In genomic region chr12:108129017-108129812, GRCh38 we compare ENCODE assay signal across 8 cellular contexts. TPM values are rescaled to one million over a fixed set of nuclear protein-coding genes. Genes with fewer than 3 reads are reported as not detected.
A peak's percentile ranks its signal among the peaks of the same experiment; 100 is the strongest.
DNase-seq lines count a peak whose midpoint lies in the region; ATAC-seq and TF ChIP-seq lines count a peak whose summit lies in the region.

WSCD2 (plus strand) TSS chr12:108129288; CDS start chr12:108195833, 66,545 bp downstream.

- peak within 1 kb of the TSS; percentile 75 for H3K4me3 Mint-ChIP-seq in Calu3 (ENCODE audit: low read depth, unreplicated experiment)

- CTCF ChIA-PET in Calu3 (lab: Charles Lee): interaction anchor here (0.6 kb wide), 1 partner anchor 185 kb away, joined by 3 read pairs; no protein-coding TSS in a partner anchor

- H3K27ac Mint-ChIP-seq in Calu3 (ENCODE audit: unreplicated experiment): no peak within 1 kb of the TSS

- peaks cover 76% of the 10 kb centered on the region for H3K27me3 Mint-ChIP-seq in Calu3 (ENCODE audit: unreplicated experiment)

- peak; percentile 77 for DNase-seq in Calu3
- DNase-seq in NCI-H1092 treated with DMSO at 0.1 percent for 48 hours (lab: John Stamatoyannopoulos, UW): peak; percentile 52
- DNase-seq in activated T-cell treated with anti-CD3 and anti-CD28 coated beads, Interleukin-2, amount 50 U/mL, for 48 hours: peak; percentile 18 to 20
- peak; percentile 32 for DNase-seq in left cardiac atrium
- DNase-seq in occipital lobe (lab: John Stamatoyannopoulos, UW): peak; percentile 67

- H3K36me3 Mint-ChIP-seq in Calu3 (ENCODE audit: insufficient read depth, unreplicated experiment): no peaks in the 10 kb centered on the region

- peak; percentile 49 for ATAC-seq in left cardiac atrium
- no peak for ATAC-seq in GM19035 (IDR thresholded peaks at IDR 0.05; ENCODE audit: unreplicated experiment)
- ATAC-seq in HG03159 (IDR thresholded peaks at IDR 0.05; ENCODE audit: unreplicated experiment): no peak
- no peak for ATAC-seq in GM18909 (IDR thresholded peaks at IDR 0.05; ENCODE audit: poor library complexity, unreplicated experiment)

- no peaks in the 10 kb centered on the region for H3K4me1 Mint-ChIP-seq in Calu3 (ENCODE audit: low read depth, unreplicated experiment)

- intact Hi-C loops in Calu3 (cut with micrococcal nuclease; ENCODE audit: unreplicated experiment): no loop called here
- intact Hi-C loops in left cardiac atrium (cut with DNase I): no loop called here

- no peak for TF ChIP-seq CTCF in Calu3 (IDR thresholded peaks at IDR 0.05; ENCODE audit: unreplicated experiment)

- H3K9me3 Mint-ChIP-seq in Calu3 (ENCODE audit: low read depth, unreplicated experiment): no peaks in the 10 kb centered on the region

- BruUV-seq in Calu3 (replicated peaks; lab: Mats Ljungman, UMichigan): no TSS peak

RNA-seq across cellular contexts. Expression of gene WSCD2, which starts in this region (rescaled TPM):
- total RNA-seq in Calu3 (2022) (not detected in 2 replicates), left cardiac atrium (under 1 TPM in 1 of 2 donors, not detected in 1; 0.44 TPM), occipital lobe (3.3 TPM)

Comparison
In these comparisons a context has a peak if more than half of its experiments do, and no peak if none do; other contexts are left out.
1. Peak in DNase-seq in Calu3; RNA of the gene not detected or under 1 TPM.
2. Peak in DNase-seq and ATAC-seq in left cardiac atrium; RNA of the gene not detected or under 1 TPM.
3. DNase-seq: peak in every context shown above with its lines; median percentile 77 in Calu3; 67 in occipital lobe; 52 in NCI-H1092 treated with DMSO at 0.1 percent for 48 hours; 32 in left cardiac atrium; 19 in activated T-cell treated with anti-CD3 and anti-CD28 coated beads, Interleukin-2, amount 50 U/mL, for 48 hours.